In the genomic region with DNA sequence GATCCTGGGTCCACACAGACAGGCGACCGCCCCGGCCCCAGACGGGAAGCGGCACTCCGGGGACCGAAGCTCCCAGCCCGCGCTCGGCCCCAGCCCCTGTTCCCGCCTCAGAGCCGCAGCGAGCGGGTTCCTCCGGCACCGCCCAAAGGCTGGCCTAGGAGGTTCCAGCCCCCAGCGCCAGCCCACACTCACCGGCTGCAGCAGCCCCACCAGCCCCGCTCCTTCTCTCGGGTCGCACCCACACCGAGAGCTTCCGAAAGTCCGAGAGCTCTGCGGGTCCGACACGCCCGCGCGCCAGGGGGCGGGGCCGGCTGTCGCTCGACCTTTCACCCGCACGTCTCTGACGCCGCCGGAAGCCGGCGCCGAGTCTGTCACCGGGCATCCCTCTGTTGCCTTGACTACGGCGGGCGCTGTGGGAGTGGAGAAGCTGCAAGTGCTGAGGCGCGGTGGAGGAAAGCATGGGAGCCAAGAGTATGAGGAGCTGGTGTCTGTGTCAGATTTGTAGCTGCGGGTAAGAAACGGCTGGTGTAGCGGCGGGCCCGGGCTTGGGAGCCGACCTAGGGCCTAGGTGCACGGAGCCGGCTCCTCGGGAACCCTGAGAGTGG, we compare ENCODE assay signal across 8 cellular contexts. TPM values are rescaled to one million over a fixed set of nuclear protein-coding genes. Genes with fewer than 3 reads are reported as not detected.
DNase-seq lines count a peak whose midpoint lies in the region; ATAC-seq, FAIRE-seq and TF ChIP-seq lines count a peak whose summit lies in the region.

A gene (minus strand): TSS at position 313 of the 605 bp plus-strand sequence. CDS start 956 bp downstream, outside the sequence.
A gene with protein sequence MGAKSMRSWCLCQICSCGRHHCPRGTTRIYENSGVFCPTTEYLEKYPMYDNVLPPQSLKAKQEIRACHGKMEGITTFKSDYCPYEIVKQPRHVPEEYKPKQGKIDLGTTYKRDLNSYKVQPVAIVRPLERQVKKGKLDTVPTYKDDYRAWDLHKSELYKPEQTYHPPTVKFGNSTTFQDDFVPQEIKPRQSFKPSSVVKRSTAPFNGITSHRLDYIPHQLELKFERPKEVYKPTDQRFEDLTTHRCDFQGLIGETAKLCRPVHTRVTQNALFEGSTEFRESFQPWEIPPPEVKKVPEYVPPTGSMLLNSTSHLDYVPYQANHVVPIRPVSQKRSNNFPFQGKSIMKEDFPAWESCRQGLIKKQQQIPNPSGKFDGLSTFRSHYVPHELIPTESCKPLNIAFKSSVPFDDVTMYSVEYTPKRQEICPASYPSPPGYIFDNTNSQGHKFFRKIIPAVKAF (plus strand): TSS at position 397 of the 605 bp plus-strand sequence. CDS start 62 bp downstream, at position 459.

- no peaks in the 10 kb centered on the region for H3K9me3 ChIP-seq in keratinocyte (ENCODE audit: control insufficient read depth, low read depth, low read length)

- H3K27me3 ChIP-seq in keratinocyte (ENCODE audit: control insufficient read depth, extremely low read depth, insufficient read depth, low read length), result no peaks in the 10 kb centered on the region

- H3K4me2 ChIP-seq in keratinocyte (ENCODE audit: control insufficient read depth, extremely low read depth, insufficient read depth, low read depth, low read length), result peak within 1 kb of the TSS; percentile 93

- no peak for TF ChIP-seq CTCF in keratinocyte (optimal IDR thresholded peaks at IDR 0.05 in 1 of 3, IDR thresholded peaks at IDR 0.05 in 1 of 3, conservative IDR thresholded peaks at IDR 0.05 in 1 of 3; ENCODE audit: extremely low read depth in 1 of 3, insufficient read depth in 2 of 3, low read length in 3 of 3)

- peak; percentile 98 for ATAC-seq in GM18909 (IDR thresholded peaks at IDR 0.05; ENCODE audit: poor library complexity, unreplicated experiment)
- ATAC-seq in HG03159 (IDR thresholded peaks at IDR 0.05; ENCODE audit: unreplicated experiment), result peak; percentile 97

- H3K36me3 ChIP-seq in keratinocyte (ENCODE audit: control insufficient read depth in 2 of 2, extremely low read depth in 1 of 2, insufficient read depth in 2 of 2, low read length in 2 of 2), result peaks cover 1 to 13% of the 10 kb centered on the region in 2 experiments

- H3K27ac ChIP-seq in keratinocyte (ENCODE audit: control insufficient read depth, insufficient read depth, low read length), result peak within 1 kb of the TSS; percentile 71

- peak within 1 kb of the TSS; percentile 75 for H3K9ac ChIP-seq in keratinocyte (ENCODE audit: control insufficient read depth, extremely low read depth, insufficient read depth, low read length)

- no peaks in the 10 kb centered on the region for H3K9me1 ChIP-seq in keratinocyte (ENCODE audit: control insufficient read depth, extremely low read depth, insufficient read depth, low read length)

- DNase-seq in AG08396 (ENCODE audit: low spot score), result peak; percentile 93
- peak; percentile 94 for DNase-seq in NCI-H226
- DNase-seq in activated CD4-positive, CD25-positive, alpha-beta regulatory T cell treated with anti-CD3 and anti-CD28 coated beads, Interleukin-2, amount 50 U/mL, for 16 hours (ENCODE audit: low read depth, low spot score), result peak; percentile 85
- DNase-seq in cerebellar nuclear complex (lab: John Stamatoyannopoulos, UW), result peak; percentile 50 to 88
- DNase-seq in keratinocyte (ENCODE audit: low read depth, low spot score), result no peak
- DNase-seq in stimulated activated CD4-positive, alpha-beta T cell treated with anti-CD3 and anti-CD28 coated beads, Interleukin-15, amount 100 ng/mL, for 1 hour (ENCODE audit: low read depth in 1 of 2, low spot score in 1 of 2), result peak; percentile 75 to 85

- peaks cover 20% of the 10 kb centered on the region for H3K79me2 ChIP-seq in keratinocyte (ENCODE audit: control insufficient read depth, insufficient read depth, low read length)

- peak within 1 kb of the TSS; percentile 92 for H2AFZ ChIP-seq in keratinocyte (ENCODE audit: control insufficient read depth, low read length)

- FAIRE-seq in keratinocyte (lab: Jason Lieb, UNC), result peak; percentile 52

- peak within 1 kb of the TSS; percentile 78 to 93 (median 84) for H3K4me3 ChIP-seq in keratinocyte (ENCODE audit: control insufficient read depth in 2 of 3, extremely low read depth in 1 of 3, insufficient read depth in 2 of 3, low read depth in 1 of 3, low read length in 3 of 3)

- no peaks in the 10 kb centered on the region for H4K20me1 ChIP-seq in keratinocyte (ENCODE audit: control insufficient read depth, extremely low read depth, insufficient read depth, low read length)

- dilution Hi-C loops in keratinocyte (cut with MboI; ENCODE audit: extremely low pct_ligation_motif_present, low sequenced_read_pairs), result no loop called here

- H3K4me1 ChIP-seq in keratinocyte (ENCODE audit: control insufficient read depth, extremely low read depth, insufficient read depth, low read length), result peaks cover 24% of the 10 kb centered on the region

RNA-seq across cellular contexts. Expression of the first gene that starts in this region (rescaled TPM):
- 20.2 to 32.0 TPM (median 21.2 TPM) in 3 replicates for polyA plus RNA-seq in keratinocyte
- 35.3 TPM for polyA plus RNA-seq in keratinocyte (2011; ENCODE audit: low read depth)
- 13.4 and 25.2 TPM in 2 replicates for polyA plus RNA-seq in keratinocyte (2011; cell fraction: cytosol; rRNA removed)
- polyA plus RNA-seq in keratinocyte (2011; cell fraction: nucleus; rRNA removed), result 20.8 and 25.3 TPM in 2 replicates
- polyA plus RNA-seq in keratinocyte (2012; ENCODE audit: low replicate concordance), result 15.2 and 16.4 TPM in 2 replicates
- polyA minus RNA-seq in keratinocyte, result 17.2 to 39.5 TPM (median 22.1 TPM) in 3 replicates
- 13.6 TPM for polyA minus RNA-seq in keratinocyte (2011; cell fraction: cytosol; rRNA and poly(A)+ RNA removed)
- polyA minus RNA-seq in keratinocyte (2011; cell fraction: nucleus; rRNA and poly(A)+ RNA removed), result 17.6 and 35.2 TPM in 2 replicates

RNA-seq across cellular contexts. Expression of the second gene that starts in this region (rescaled TPM):
- 2.2 TPM in 3 replicates for polyA plus RNA-seq in keratinocyte
- 0.71 TPM for polyA plus RNA-seq in keratinocyte (2011; ENCODE audit: low read depth)
- polyA plus RNA-seq in keratinocyte (2011; cell fraction: cytosol; rRNA removed), result 1.4 and 2.3 TPM in 2 replicates
- 4.4 and 5.1 TPM in 2 replicates for polyA plus RNA-seq in keratinocyte (2011; cell fraction: nucleus; rRNA removed)
- 1.4 and 2.1 TPM in 2 replicates for polyA plus RNA-seq in keratinocyte (2012; ENCODE audit: low replicate concordance)
- polyA minus RNA-seq in keratinocyte, result 1.0 to 1.4 TPM in 2 of 3 replicates, not detected in the other
- not detected for polyA minus RNA-seq in keratinocyte (2011; cell fraction: cytosol; rRNA and poly(A)+ RNA removed)
- polyA minus RNA-seq in keratinocyte (2011; cell fraction: nucleus; rRNA and poly(A)+ RNA removed), result 0.84 and 4.0 TPM in 2 replicates
